8 cellular contexts compared by ENCODE assay signal in the genomic region with DNA sequence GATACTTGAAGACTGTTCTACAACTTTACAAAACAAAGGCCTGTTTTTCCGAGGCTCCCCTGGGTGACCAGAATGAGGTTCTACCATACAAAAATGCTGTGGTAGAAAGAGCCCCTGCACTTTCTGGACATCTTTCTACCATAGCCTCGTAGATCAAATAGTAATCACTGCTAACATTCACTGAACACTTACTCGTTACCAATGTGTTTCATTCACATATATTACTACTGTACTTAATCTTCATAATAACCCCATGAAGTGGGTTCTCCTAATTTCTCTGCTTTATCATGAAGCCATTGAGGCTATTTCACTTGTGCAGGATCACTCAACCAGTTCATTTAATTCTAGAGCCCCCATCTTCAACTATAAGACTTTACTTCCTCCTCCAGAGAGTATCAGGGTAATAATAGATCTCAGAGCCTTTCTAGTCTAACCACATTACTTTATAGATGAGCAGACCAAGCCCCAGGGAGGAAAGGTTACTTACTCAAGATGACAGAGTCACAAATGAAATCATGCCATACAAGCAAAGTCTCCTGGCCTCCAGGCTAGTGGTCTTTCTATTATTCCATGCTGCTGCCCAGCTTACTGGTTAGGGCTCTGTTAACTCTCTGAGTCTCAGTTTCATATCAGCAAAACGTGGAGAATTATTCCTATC. TPM values are rescaled to one million over a fixed set of nuclear protein-coding genes. Genes with fewer than 3 reads are reported as not detected.
DNase-seq lines count a peak whose midpoint lies in the region; ATAC-seq and TF ChIP-seq lines count a peak whose summit lies in the region.

No MANE protein-coding gene starts in this region.

- peak overlapping the region; percentile 74 for H3K4me2 ChIP-seq in PC-9

- H3K4me1 ChIP-seq in PC-9 (replicated peaks; ENCODE audit: insufficient read depth) (peaks cover 73% of the 10 kb centered on the region), mucosa of descending colon (ENCODE audit: low read depth) (peaks cover 14% of the 10 kb centered on the region)

- BruUV-seq in PC-9 (replicated peaks; lab: Mats Ljungman, UMichigan): no TSS peak

- peak overlapping the region; percentile 19; the same call in 1 of the 2 replicates for H3K4me3 ChIP-seq in PC-9
- no peak overlapping the region for H3K4me3 ChIP-seq in mucosa of descending colon

- ATAC-seq in GM18511 (IDR thresholded peaks at IDR 0.05; ENCODE audit: unreplicated experiment) (peak; percentile 48), HG02798 (IDR thresholded peaks at IDR 0.05; ENCODE audit: poor library complexity, unreplicated experiment) (peak; percentile 32), mucosa of descending colon (peak; percentile 47), Right ventricle myocardium inferior (no peak), HG03439 (IDR thresholded peaks at IDR 0.05; ENCODE audit: unreplicated experiment) (no peak)

- TF ChIP-seq CTCF in PC-9 (conservative IDR thresholded peaks at IDR 0.05): no peak
- no peak for TF ChIP-seq CTCF in mucosa of descending colon (IDR thresholded peaks at IDR 0.05)

- H4K20me1 ChIP-seq in PC-9 (ENCODE audit: insufficient read depth): no peaks in the 10 kb centered on the region

- H2AFZ ChIP-seq in PC-9: no peak overlapping the region

- H3K27me3 ChIP-seq in PC-9 (ENCODE audit: insufficient read depth, low read depth): no peaks in the 10 kb centered on the region

- CTCF ChIA-PET in PC-9 (lab: Charles Lee): interaction anchor here (0.6 to 1.1 kb wide), 2 partner anchors 45 to 198 kb away, joined by 3 to 4 read pairs; no protein-coding TSS in a partner anchor

- H3K9me3 ChIP-seq in PC-9 (ENCODE audit: insufficient read depth, low read depth) (no peaks in the 10 kb centered on the region), mucosa of descending colon (no peaks in the 10 kb centered on the region)

- H3F3A ChIP-seq in PC-9 (ENCODE audit: insufficient read depth, low read depth): peaks cover 52% of the 10 kb centered on the region

- POLR2A ChIA-PET in PC-9 (lab: Charles Lee; ENCODE audit: unreplicated experiment): interaction anchor here (0.6 to 1.7 kb wide), 4 partner anchors 12 to 80 kb away, joined by 3 to 17 read pairs (median 6); no protein-coding TSS in a partner anchor

- H3K36me3 ChIP-seq in PC-9 (ENCODE audit: low read depth) (no peaks in the 10 kb centered on the region), mucosa of descending colon (ENCODE audit: low read depth) (no peaks in the 10 kb centered on the region)

- H3K9me2 ChIP-seq in PC-9 (ENCODE audit: insufficient read depth): no peaks in the 10 kb centered on the region

- peak overlapping the region; percentile 97 for H3K27ac ChIP-seq in PC-9

- intact Hi-C loops in PC-9 (cut with micrococcal nuclease; ENCODE audit: unreplicated experiment): loop anchor here (1.0 kb wide), 1 partner anchor 79 kb away; no protein-coding TSS in a partner anchor
- intact Hi-C loops in mucosa of descending colon (cut with DNase I, micrococcal nuclease): no loop called here
- intact Hi-C loops in Right ventricle myocardium inferior (cut with DNase I): no loop called here

- DNase-seq in PC-9 (peak in 1 of 2 experiments; percentile 94), mucosa of descending colon (no peak), HPDE6-E6E7 (ENCODE audit: extremely low spot score) (no peak), Right ventricle myocardium inferior (ENCODE audit: missing footprints) (no peak)
- no peak for DNase-seq in stimulated activated CD4-positive, alpha-beta T cell treated with anti-CD3 and anti-CD28 coated beads, Interleukin-12 subunit alpha, Interleukin-12 subunit beta, amount 100 ng/mL, for 4 hours

- peaks cover 4% of the 10 kb centered on the region; the same call in 1 of the 2 replicates for H3K79me2 ChIP-seq in PC-9 (ENCODE audit: low read depth)

RNA-seq across cellular contexts. Expression of gene OSBPL9, which starts 46.7 kb away (rescaled TPM):
- 149 and 188 TPM in 2 replicates for total RNA-seq in PC-9 (2021)
- total RNA-seq in mucosa of descending colon: 10 to 100 TPM; 44.2 to 51.5 (median 50.7) TPM
- 45.1 TPM for total RNA-seq in Right ventricle myocardium inferior

RNA-seq across cellular contexts. Expression of gene EPS15, which starts 51.1 kb away (rescaled TPM):
- total RNA-seq in PC-9 (2021) (60.1 and 61.0 TPM in 2 replicates), mucosa of descending colon (10 to 100 TPM; 50.0 to 85.5 (median 54.0) TPM), Right ventricle myocardium inferior (66.1 TPM)

Comparison
In these comparisons a context has a peak if more than half of its experiments do, and no peak if none do; other contexts are left out.
1. ATAC-seq: peak in GM18511 (single experiment), HG02798 (single experiment) and mucosa of descending colon (single experiment); none in Right ventricle myocardium inferior (single experiment) and HG03439 (single experiment).